11 cellular contexts compared by ENCODE assay signal in the genomic region with DNA sequence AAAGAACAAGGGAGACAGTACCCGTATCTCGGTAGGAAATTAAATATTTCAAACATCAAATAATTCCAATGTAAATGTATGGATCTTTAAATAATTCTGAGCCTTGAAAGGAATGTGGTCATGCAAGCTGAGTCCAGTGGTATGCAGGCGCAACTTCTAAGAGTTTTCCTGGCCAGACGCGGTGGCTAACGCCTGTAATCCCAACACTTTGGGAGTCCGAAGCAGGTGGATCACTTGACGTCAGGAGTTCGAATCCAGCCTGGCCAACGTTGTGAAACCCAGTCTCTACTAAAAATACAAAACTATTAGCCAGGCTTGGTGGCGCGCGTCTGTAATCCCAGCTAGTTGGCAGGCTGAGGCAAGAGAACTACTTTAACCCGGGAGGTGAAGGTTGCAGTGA. TPM values are rescaled to one million over a fixed set of nuclear protein-coding genes. Genes with fewer than 3 reads are reported as not detected.
DNase-seq lines count a peak whose midpoint lies in the region; ATAC-seq and TF ChIP-seq lines count a peak whose summit lies in the region.
"Had no signal": no experiment of that assay in that cellular context is flagged by ENCODE, and none has a peak within 500 bp of the region (broad histone marks: within the 10 kb centered on the region; RNA-seq: fewer than 3 reads in every experiment).

No MANE protein-coding gene starts in this region.

- no peak overlapping the region for H3K4me2 ChIP-seq in H9 (ENCODE audit: insufficient read depth, insufficient read length, low read length)

- H3K27ac ChIP-seq in A673 (ENCODE audit: low read depth, low read length, poor library complexity, severe bottlenecking) (no peak overlapping the region), H9 (ENCODE audit: insufficient read length, low read depth, low read length) (no peak overlapping the region)
- H3K27ac ChIP-seq: foreskin keratinocyte had no signal

- H3K79me2 ChIP-seq in H9 (ENCODE audit: insufficient read depth, low read length), result no peaks in the 10 kb centered on the region; the same call in 1 of the 2 replicates

- H3K4me1 ChIP-seq in A673 (ENCODE audit: insufficient read depth, low read length, poor library complexity, severe bottlenecking) (no peaks in the 10 kb centered on the region), H9 (ENCODE audit: insufficient read depth, low read length) (no peaks in the 10 kb centered on the region; the same call in 1 of the 2 replicates)
- H3K4me1 ChIP-seq: foreskin keratinocyte had no signal

- H3K9ac ChIP-seq in H9 (ENCODE audit: extremely low read depth, insufficient read length, low read length), result no peak overlapping the region

- H3K56ac ChIP-seq in H9 (ENCODE audit: insufficient read length, low read depth, low read length), result no peak overlapping the region

- no peak overlapping the region for H4K8ac ChIP-seq in H9 (replicated peaks; ENCODE audit: insufficient read length, low read depth, low read length)

- no peak overlapping the region for H3K18ac ChIP-seq in H9 (ENCODE audit: insufficient read length, low read depth, low read length)

- H3K9me3 Mint-ChIP-seq in H9 (peaks cover 26 to 36% of the 10 kb centered on the region in 2 experiments), nephron progenitor cell (peaks cover 56% of the 10 kb centered on the region)
- H3K9me3 Mint-ChIP-seq in central memory CD8-positive, alpha-beta T cell, result peaks cover 5% of the 10 kb centered on the region

- TF ChIP-seq CTCF in A673 (conservative IDR thresholded peaks at IDR 0.05; ENCODE audit: low read depth, low read length), result no peak
- TF ChIP-seq CTCF in H9 (conservative IDR thresholded peaks at IDR 0.05), result no peak
- no peak for TF ChIP-seq CTCF in nephron progenitor cell (IDR thresholded peaks at IDR 0.05)

- no peaks in the 10 kb centered on the region for H4K20me1 ChIP-seq in H9 (ENCODE audit: control insufficient read depth, insufficient read depth, insufficient read length)

- H3K27me3 ChIP-seq in A673 (replicated peaks; ENCODE audit: insufficient read depth, low read depth, low read length, poor library complexity) (no peaks in the 10 kb centered on the region), H9 (ENCODE audit: insufficient read depth, low read length) (no peaks in the 10 kb centered on the region)
- H3K27me3 ChIP-seq: foreskin keratinocyte had no signal

- H2AFZ ChIP-seq in H9 (ENCODE audit: low read length), result no peak overlapping the region

- CTCF ChIA-PET in A673 (lab: Charles Lee), result no interaction called here

- BruUV-seq in A673 (replicated peaks; lab: Mats Ljungman, UMichigan), result no TSS peak

- ATAC-seq in central memory CD8-positive, alpha-beta T cell (replicated peaks; ENCODE audit: extremely low read depth, poor library complexity, severe bottlenecking), result no peak
- ATAC-seq in HG02642 (IDR thresholded peaks at IDR 0.05; ENCODE audit: poor library complexity, unreplicated experiment), result no peak

- H3K36me3 Mint-ChIP-seq in H9 (ENCODE audit: insufficient read depth in 1 of 3, low read depth in 3 of 3) (peaks cover 4 to 15% (median 8%) of the 10 kb centered on the region in 3 experiments; a peak in 6 of 7 replicates), nephron progenitor cell (ENCODE audit: low read depth) (peaks cover 28% of the 10 kb centered on the region)
- peaks cover 12% of the 10 kb centered on the region for H3K36me3 Mint-ChIP-seq in central memory CD8-positive, alpha-beta T cell (ENCODE audit: insufficient read depth)

- H3K4me1 Mint-ChIP-seq in H9 (peaks cover 13 to 15% of the 10 kb centered on the region in 2 experiments), nephron progenitor cell (peaks cover 25% of the 10 kb centered on the region)
- H3K4me1 Mint-ChIP-seq in central memory CD8-positive, alpha-beta T cell, result peaks cover 25% of the 10 kb centered on the region

- H3K4me3 Mint-ChIP-seq in H9 (peak overlapping the region; percentile 90 to 94), nephron progenitor cell (peak overlapping the region; percentile 88)
- H3K4me3 Mint-ChIP-seq in central memory CD8-positive, alpha-beta T cell, result peak overlapping the region; percentile 82

- H3K4me3 ChIP-seq in A673 (ENCODE audit: low read depth, low read length, poor library complexity, severe bottlenecking), result peak overlapping the region; percentile 95

- no peak overlapping the region for H4K91ac ChIP-seq in H9 (ENCODE audit: insufficient read length, low read depth, low read length)

- WGBS in H9 (ENCODE audit: extremely low coverage, insufficient read length, low lambda C conversion rate), result no CpG with 5 or more reads among the region's 14 CpGs

- H2BK120ac ChIP-seq in H9 (ENCODE audit: low read depth, low read length, poor library complexity, severe bottlenecking), result no peak overlapping the region

- DNase-seq in A673 (ENCODE audit: low spot score) (no peak), H9 (no peak), nephron progenitor cell (no peak), germinal center (ENCODE audit: low spot score) (no peak), NCI-H226 (no peak), DMS79 (lab: John Stamatoyannopoulos, UW) (no peak)
- no peak for DNase-seq in central memory CD8-positive, alpha-beta T cell (ENCODE audit: low spot score in 2 of 2)
- DNase-seq: EL, foreskin keratinocyte, SW 1271 had no signal

- no peak overlapping the region for H2AK5ac ChIP-seq in H9 (ENCODE audit: insufficient read length, low read length)

- H3K27me3 Mint-ChIP-seq in H9 (ENCODE audit: low read depth), result peaks cover 23% of the 10 kb centered on the region
- H3K27me3 Mint-ChIP-seq in central memory CD8-positive, alpha-beta T cell, result peaks cover 22% of the 10 kb centered on the region
- H3K27me3 Mint-ChIP-seq in nephron progenitor cell (ENCODE audit: low read depth, poor library complexity), result no peaks in the 10 kb centered on the region

- H2BK5ac ChIP-seq in H9 (ENCODE audit: insufficient read length, low read length), result no peak overlapping the region

- no peaks in the 10 kb centered on the region for H3K36me3 ChIP-seq in A673 (ENCODE audit: insufficient read depth, low read length, poor library complexity, severe bottlenecking)

- H3K23ac ChIP-seq in H9 (ENCODE audit: insufficient read length, low read depth, low read length), result no peak overlapping the region

- POLR2A ChIA-PET in A673 (lab: Charles Lee; ENCODE audit: low non-redundant PET), result no interaction called here

- H3K23me2 ChIP-seq in H9 (ENCODE audit: insufficient read length, low read depth, low read length, poor library complexity, severe bottlenecking), result peaks cover 4% of the 10 kb centered on the region

- no peak overlapping the region for H2BK12ac ChIP-seq in H9 (ENCODE audit: insufficient read length, low read depth, low read length)

- H2BK20ac ChIP-seq in H9 (ENCODE audit: low read depth, low read length, poor library complexity, severe bottlenecking), result no peak overlapping the region

- intact Hi-C loops in A673 (cut with micrococcal nuclease; ENCODE audit: unreplicated experiment), result no loop called here

- H4K5ac ChIP-seq in H9 (ENCODE audit: insufficient read length, low read depth, low read length), result no peak overlapping the region

- peaks cover 3% of the 10 kb centered on the region for H3K79me1 ChIP-seq in H9 (ENCODE audit: insufficient read depth, low read depth, low read length, poor library complexity, severe bottlenecking)

- peaks cover 5% of the 10 kb centered on the region for H3K9me3 ChIP-seq in A673 (ENCODE audit: low read depth, low read length, poor library complexity, severe bottlenecking)
- no peaks in the 10 kb centered on the region for H3K9me3 ChIP-seq in H9 (ENCODE audit: control insufficient read depth, low read depth, low read length)

- H2BK15ac ChIP-seq in H9 (ENCODE audit: low read depth, low read length), result no peak overlapping the region

- no peak overlapping the region for H3K14ac ChIP-seq in H9 (ENCODE audit: insufficient read depth, low read length)

- H3K27ac Mint-ChIP-seq in H9 (no peak overlapping the region), nephron progenitor cell (no peak overlapping the region)
- no peak overlapping the region for H3K27ac Mint-ChIP-seq in central memory CD8-positive, alpha-beta T cell (ENCODE audit: low read depth)

- no peak overlapping the region for H3T11ph ChIP-seq in H9 (ENCODE audit: low read length)

- H3K4ac ChIP-seq in H9 (ENCODE audit: low read depth, low read length), result no peak overlapping the region

RNA-seq across cellular contexts. Expression of a gene that starts 1.1 kb away (rescaled TPM):
- 7.7 and 8.6 TPM in 2 replicates for total RNA-seq in A673 (2021)
- total RNA-seq in H9 (2021), result 17.4 TPM in 2 replicates

RNA-seq across cellular contexts. Expression of a gene that starts 33.0 kb away (rescaled TPM):
- total RNA-seq in A673 (2021), result 8.7 and 9.2 TPM in 2 replicates
- 37.7 and 39.2 TPM in 2 replicates for total RNA-seq in H9 (2021)
